In genomic region chr12:6228535-6229223, GRCh38 we compare ENCODE assay signal across 1 cellular context.
TF ChIP-seq lines count a peak whose summit lies in the region.

No MANE protein-coding gene starts in this region.

TF ChIP-seq in SK-N-SH, 30 proteins besides CTCF, POLR2A, EP300 and RAD21 (continued from another document):
- TF ChIP-seq REST (IDR thresholded peaks at IDR 0.05; ENCODE audit: low read depth, low read length) (no peak), RCOR1 (IDR thresholded peaks at IDR 0.05; ENCODE audit: low read length) (no peak), TAF1 (IDR thresholded peaks at IDR 0.05; ENCODE audit: borderline replicate concordance, low read depth, low read length) (no peak)
